In the genomic region with DNA sequence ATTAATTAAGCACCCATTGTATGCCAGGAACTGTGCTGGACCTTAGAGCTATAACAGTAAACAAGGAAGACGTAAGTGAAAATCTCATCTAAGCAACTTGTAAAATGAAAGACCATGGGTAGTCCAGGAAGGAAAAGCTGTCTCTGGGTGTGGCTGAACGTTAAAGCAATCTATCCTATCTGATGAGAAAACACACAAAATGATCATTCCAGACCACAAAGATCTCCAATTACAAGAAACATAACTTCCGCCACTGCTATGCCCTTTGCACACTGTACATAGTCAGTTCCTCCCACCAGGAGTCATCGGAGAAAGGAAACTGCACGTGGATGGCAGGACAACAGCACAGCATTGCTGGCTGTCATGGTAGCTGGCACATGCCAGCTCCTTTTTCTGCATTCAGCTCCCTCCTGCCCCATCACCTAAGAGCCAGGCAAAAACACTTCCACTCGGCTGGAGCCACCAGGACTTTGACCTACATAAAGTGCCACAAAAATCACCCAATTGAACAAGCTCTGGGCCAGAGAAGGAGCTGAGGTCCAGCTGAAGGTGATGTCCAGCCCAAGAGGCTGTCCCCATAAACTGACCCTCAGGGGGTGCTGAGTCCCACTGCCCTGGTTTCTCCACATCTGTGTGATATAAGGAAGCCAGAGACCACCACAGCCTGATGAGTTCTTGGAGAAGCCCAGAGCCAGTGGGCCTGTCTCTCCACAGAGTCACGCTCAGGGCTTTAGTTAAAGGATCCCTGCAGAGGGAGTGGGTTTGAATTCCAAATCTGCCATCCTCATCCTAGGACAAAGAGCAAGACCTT, we compare ENCODE assay signal across 1 cellular context.
TF ChIP-seq lines count a peak whose summit lies in the region.

No MANE protein-coding gene starts in this region.

TF ChIP-seq in HepG2, 621 proteins besides CTCF, POLR2A, EP300 and RAD21 (continued from another document and continues in another):
- TF ChIP-seq MZF1 (CRISPR knock-in tag; IDR thresholded peaks at IDR 0.05; ENCODE audit: borderline replicate concordance) (no peak), FLYWCH1 (CRISPR knock-in tag; IDR thresholded peaks at IDR 0.05) (peak; percentile 59; the same call in 1 of the 2 replicates), POLR2AphosphoS5 (IDR thresholded peaks at IDR 0.05; ENCODE audit: low read depth, low read length) (peak; percentile 63; the same call in 1 of the 2 replicates), SOX6 (IDR thresholded peaks at IDR 0.05) (no peak), SOX6 (CRISPR knock-in tag; IDR thresholded peaks at IDR 0.05) (peak; percentile 89), ZNF724P (CRISPR knock-in tag; IDR thresholded peaks at IDR 0.05; ENCODE audit: borderline replicate concordance) (0 out of 2 replicates have a peak, but pooled peaks have one; percentile 31), ZNF7 (CRISPR knock-in tag; IDR thresholded peaks at IDR 0.05) (peak; percentile 11; the same call in 1 of the 2 replicates), THAP9 (CRISPR knock-in tag; IDR thresholded peaks at IDR 0.05; ENCODE audit: borderline replicate concordance) (0 out of 2 replicates have a peak, but pooled peaks have one; percentile 24), ZNF441 (CRISPR knock-in tag; IDR thresholded peaks at IDR 0.05; ENCODE audit: borderline replicate concordance) (peak; percentile 59; the same call in 1 of the 2 replicates), ZNF431 (CRISPR knock-in tag; IDR thresholded peaks at IDR 0.05; ENCODE audit: borderline replicate concordance, low read depth) (no peak; the same call in 1 of the 2 replicates), ZSCAN29 (CRISPR knock-in tag; conservative IDR thresholded peaks at IDR 0.05) (peak; percentile 91), ZNF652 (CRISPR knock-in tag; IDR thresholded peaks at IDR 0.05; ENCODE audit: borderline replicate concordance, low read depth) (peak; percentile 59), MED1 (CRISPR knock-in tag; IDR thresholded peaks at IDR 0.05) (peak; percentile 99), TARDBP (CRISPR knock-in tag; IDR thresholded peaks at IDR 0.05) (peak; percentile 44; the same call in 1 of the 2 replicates), HOXA5 (CRISPR knock-in tag; IDR thresholded peaks at IDR 0.05) (0 out of 2 replicates have a peak, but pooled peaks have one; percentile 55), CERS6 (CRISPR knock-in tag; IDR thresholded peaks at IDR 0.05) (0 out of 2 replicates have a peak, but pooled peaks have one; percentile 83), ISL2 (CRISPR knock-in tag; IDR thresholded peaks at IDR 0.05) (peak; percentile 91), BHLHE40 (IDR thresholded peaks at IDR 0.05; ENCODE audit: low read length) (peak; percentile 91), ZNF253 (CRISPR knock-in tag; IDR thresholded peaks at IDR 0.05; ENCODE audit: borderline replicate concordance) (peak; percentile 85; the same call in 1 of the 2 replicates), ISX (CRISPR knock-in tag; conservative IDR thresholded peaks at IDR 0.05) (0 out of 2 replicates have a peak, but pooled peaks have one; percentile 50), ZNF543 (CRISPR knock-in tag; IDR thresholded peaks at IDR 0.05) (peak; percentile 78; the same call in 1 of the 2 replicates), THAP11 (CRISPR knock-in tag; IDR thresholded peaks at IDR 0.05) (peak; percentile 70), PLRG1 (conservative IDR thresholded peaks at IDR 0.05) (no peak), ZNF274 (CRISPR knock-in tag; IDR thresholded peaks at IDR 0.05) (no peak), HDAC2 (CRISPR knock-in tag; IDR thresholded peaks at IDR 0.05) (peak; percentile 94), ZNF160 (CRISPR knock-in tag; IDR thresholded peaks at IDR 0.05) (peak; percentile 64; the same call in 1 of the 2 replicates), ZNF205 (CRISPR knock-in tag; IDR thresholded peaks at IDR 0.05) (peak; percentile 33; the same call in 1 of the 2 replicates), SMAD9 (CRISPR knock-in tag; IDR thresholded peaks at IDR 0.05) (no peak), ZFY (CRISPR knock-in tag; IDR thresholded peaks at IDR 0.05) (peak; percentile 56; the same call in 1 of the 2 replicates), ZNF282 (IDR thresholded peaks at IDR 0.05; ENCODE audit: partially characterized antibody) (no peak), PRMT3 (CRISPR knock-in tag; IDR thresholded peaks at IDR 0.05; ENCODE audit: borderline replicate concordance, low read depth) (peak; percentile 38; the same call in 1 of the 2 replicates), ZEB1 (IDR thresholded peaks at IDR 0.05; ENCODE audit: insufficient replicate concordance, low read depth) (no peak), TP53 (CRISPR knock-in tag; conservative IDR thresholded peaks at IDR 0.05) (0 out of 2 replicates have a peak, but pooled peaks have one; percentile 42), XBP1 (CRISPR knock-in tag; IDR thresholded peaks at IDR 0.05) (peak; percentile 75; the same call in 1 of the 2 replicates), ZNF644 (CRISPR knock-in tag; IDR thresholded peaks at IDR 0.05; ENCODE audit: low read depth) (peak; percentile 77), MTF1 (CRISPR knock-in tag; IDR thresholded peaks at IDR 0.05) (peak; percentile 95), DDIT3 (CRISPR knock-in tag; IDR thresholded peaks at IDR 0.05) (no peak), BRD4 (CRISPR knock-in tag; IDR thresholded peaks at IDR 0.05) (peak; percentile 98), FOXM1 (CRISPR knock-in tag; IDR thresholded peaks at IDR 0.05) (no peak), ZMYM2 (CRISPR knock-in tag; IDR thresholded peaks at IDR 0.05) (peak; percentile 77), MBD4 (IDR thresholded peaks at IDR 0.05; ENCODE audit: borderline replicate concordance, low read length) (0 out of 2 replicates have a peak, but pooled peaks have one; percentile 69), RXRB (CRISPR knock-in tag; IDR thresholded peaks at IDR 0.05; ENCODE audit: borderline replicate concordance) (peak; percentile 83; the same call in 1 of the 2 replicates), YY1 (IDR thresholded peaks at IDR 0.05; ENCODE audit: insufficient read depth, insufficient replicate concordance, low read depth, low read length) (peak; percentile 42), SAP130 (CRISPR knock-in tag; IDR thresholded peaks at IDR 0.05; ENCODE audit: low read depth) (peak; percentile 93), ELF1 (CRISPR knock-in tag; IDR thresholded peaks at IDR 0.05) (peak; percentile 57), ZZZ3 (CRISPR knock-in tag; IDR thresholded peaks at IDR 0.05; ENCODE audit: borderline replicate concordance) (peak; percentile 15; the same call in 1 of the 2 replicates), ZNF780A (CRISPR knock-in tag; IDR thresholded peaks at IDR 0.05) (peak; percentile 77; the same call in 1 of the 2 replicates), ATF7 (IDR thresholded peaks at IDR 0.05) (no peak), ATF7 (CRISPR knock-in tag; IDR thresholded peaks at IDR 0.05) (0 out of 2 replicates have a peak, but pooled peaks have one; percentile 40), IRF2 (CRISPR knock-in tag; IDR thresholded peaks at IDR 0.05) (peak; percentile 85; the same call in 1 of the 2 replicates), NRL (CRISPR knock-in tag; IDR thresholded peaks at IDR 0.05; ENCODE audit: borderline replicate concordance) (peak; percentile 54; the same call in 1 of the 2 replicates), ARID4A (CRISPR knock-in tag; IDR thresholded peaks at IDR 0.05; ENCODE audit: borderline replicate concordance) (peak; percentile 73), HCFC1 (IDR thresholded peaks at IDR 0.05; ENCODE audit: low read depth, low read length) (no peak), ZNF564 (CRISPR knock-in tag; IDR thresholded peaks at IDR 0.05) (peak; percentile 77; the same call in 1 of the 2 replicates)
- TF ChIP-seq, protein P1, sequence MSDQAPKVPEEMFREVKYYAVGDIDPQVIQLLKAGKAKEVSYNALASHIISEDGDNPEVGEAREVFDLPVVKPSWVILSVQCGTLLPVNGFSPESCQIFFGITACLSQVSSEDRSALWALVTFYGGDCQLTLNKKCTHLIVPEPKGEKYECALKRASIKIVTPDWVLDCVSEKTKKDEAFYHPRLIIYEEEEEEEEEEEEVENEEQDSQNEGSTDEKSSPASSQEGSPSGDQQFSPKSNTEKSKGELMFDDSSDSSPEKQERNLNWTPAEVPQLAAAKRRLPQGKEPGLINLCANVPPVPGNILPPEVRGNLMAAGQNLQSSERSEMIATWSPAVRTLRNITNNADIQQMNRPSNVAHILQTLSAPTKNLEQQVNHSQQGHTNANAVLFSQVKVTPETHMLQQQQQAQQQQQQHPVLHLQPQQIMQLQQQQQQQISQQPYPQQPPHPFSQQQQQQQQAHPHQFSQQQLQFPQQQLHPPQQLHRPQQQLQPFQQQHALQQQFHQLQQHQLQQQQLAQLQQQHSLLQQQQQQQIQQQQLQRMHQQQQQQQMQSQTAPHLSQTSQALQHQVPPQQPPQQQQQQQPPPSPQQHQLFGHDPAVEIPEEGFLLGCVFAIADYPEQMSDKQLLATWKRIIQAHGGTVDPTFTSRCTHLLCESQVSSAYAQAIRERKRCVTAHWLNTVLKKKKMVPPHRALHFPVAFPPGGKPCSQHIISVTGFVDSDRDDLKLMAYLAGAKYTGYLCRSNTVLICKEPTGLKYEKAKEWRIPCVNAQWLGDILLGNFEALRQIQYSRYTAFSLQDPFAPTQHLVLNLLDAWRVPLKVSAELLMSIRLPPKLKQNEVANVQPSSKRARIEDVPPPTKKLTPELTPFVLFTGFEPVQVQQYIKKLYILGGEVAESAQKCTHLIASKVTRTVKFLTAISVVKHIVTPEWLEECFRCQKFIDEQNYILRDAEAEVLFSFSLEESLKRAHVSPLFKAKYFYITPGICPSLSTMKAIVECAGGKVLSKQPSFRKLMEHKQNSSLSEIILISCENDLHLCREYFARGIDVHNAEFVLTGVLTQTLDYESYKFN (CRISPR knock-in tag; conservative IDR thresholded peaks at IDR 0.05) = peak; percentile 90
- TF ChIP-seq, protein P2, sequence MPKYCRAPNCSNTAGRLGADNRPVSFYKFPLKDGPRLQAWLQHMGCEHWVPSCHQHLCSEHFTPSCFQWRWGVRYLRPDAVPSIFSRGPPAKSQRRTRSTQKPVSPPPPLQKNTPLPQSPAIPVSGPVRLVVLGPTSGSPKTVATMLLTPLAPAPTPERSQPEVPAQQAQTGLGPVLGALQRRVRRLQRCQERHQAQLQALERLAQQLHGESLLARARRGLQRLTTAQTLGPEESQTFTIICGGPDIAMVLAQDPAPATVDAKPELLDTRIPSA (CRISPR knock-in tag; IDR thresholded peaks at IDR 0.05; ENCODE audit: borderline replicate concordance) = no peak
- TF ChIP-seq, protein P3, sequence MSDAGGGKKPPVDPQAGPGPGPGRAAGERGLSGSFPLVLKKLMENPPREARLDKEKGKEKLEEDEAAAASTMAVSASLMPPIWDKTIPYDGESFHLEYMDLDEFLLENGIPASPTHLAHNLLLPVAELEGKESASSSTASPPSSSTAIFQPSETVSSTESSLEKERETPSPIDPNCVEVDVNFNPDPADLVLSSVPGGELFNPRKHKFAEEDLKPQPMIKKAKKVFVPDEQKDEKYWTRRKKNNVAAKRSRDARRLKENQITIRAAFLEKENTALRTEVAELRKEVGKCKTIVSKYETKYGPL (CRISPR knock-in tag; IDR thresholded peaks at IDR 0.05) = peak; percentile 55; the same call in 1 of the 2 replicates
